8 cellular contexts compared by ENCODE assay signal in genomic region chr17:45371414-45372324, GRCh38. TPM values are rescaled to one million over a fixed set of nuclear protein-coding genes. Genes with fewer than 3 reads are reported as not detected.
A peak's percentile ranks its signal among the peaks of the same experiment; 100 is the strongest.
DNase-seq lines count a peak whose midpoint lies in the region; ATAC-seq, FAIRE-seq and TF ChIP-seq lines count a peak whose summit lies in the region.

No MANE protein-coding gene starts in this region.

- no peak overlapping the region for H3T11ph ChIP-seq in H9 (ENCODE audit: low read length)

- no peaks in the 10 kb centered on the region for H3K79me2 ChIP-seq in H9 (ENCODE audit: insufficient read depth, low read length)

- H3K79me1 ChIP-seq in H9 (ENCODE audit: insufficient read depth, low read depth, low read length, poor library complexity, severe bottlenecking) = no peaks in the 10 kb centered on the region

- peaks cover 3% of the 10 kb centered on the region for H3K23me2 ChIP-seq in H9 (ENCODE audit: insufficient read length, low read depth, low read length, poor library complexity, severe bottlenecking)

- H3K36me3 ChIP-seq in muscle layer of duodenum (ENCODE audit: control insufficient read depth in 1 of 2, insufficient read depth in 2 of 2, low read length in 2 of 2) (no peaks in the 10 kb centered on the region), stomach smooth muscle (ENCODE audit: control insufficient read depth in 2 of 2, insufficient read depth in 2 of 2, low read length in 2 of 2) (no peaks in the 10 kb centered on the region)

- H3K23ac ChIP-seq in H9 (ENCODE audit: insufficient read length, low read depth, low read length) = no peak overlapping the region

- POLR2A ChIA-PET in activated CD8-positive, alpha-beta T cell treated with anti-CD3 and anti-CD28 coated beads, Interleukin-2, amount 10 ng/mL, durations not matched to agents 7 days and 5 days (lab: Charles Lee) = no interaction called here

- H3K4ac ChIP-seq in H9 (ENCODE audit: low read depth, low read length) = no peak overlapping the region

- no peak overlapping the region for H2BK12ac ChIP-seq in H9 (ENCODE audit: insufficient read length, low read depth, low read length)

- H3K36me3 Mint-ChIP-seq in H9 (ENCODE audit: insufficient read depth in 1 of 3, low read depth in 3 of 3) = no peaks in the 10 kb centered on the region
- H3K36me3 Mint-ChIP-seq in activated CD8-positive, alpha-beta T cell treated with anti-CD3 and anti-CD28 coated beads, Interleukin-2, amount 10 ng/mL, durations not matched to agents 7 days and 5 days (ENCODE audit: low read depth) = no peaks in the 10 kb centered on the region

- no peak overlapping the region for H2BK120ac ChIP-seq in H9 (ENCODE audit: low read depth, low read length, poor library complexity, severe bottlenecking)

- no peaks in the 10 kb centered on the region for H4K20me1 ChIP-seq in H9 (ENCODE audit: control insufficient read depth, insufficient read depth, insufficient read length)

- peak; percentile 77 for ATAC-seq in activated CD8-positive, alpha-beta T cell treated with anti-CD3 and anti-CD28 coated beads, Interleukin-2, amount 10 ng/mL, durations not matched to agents 7 days and 5 days
- ATAC-seq in GM21576 (IDR thresholded peaks at IDR 0.05; ENCODE audit: unreplicated experiment) (no peak), HG02981 (IDR thresholded peaks at IDR 0.05; ENCODE audit: unreplicated experiment) (no peak)

- peak; percentile 85 for FAIRE-seq in A204.1 (lab: Jason Lieb, UNC)

- peak overlapping the region; percentile 11 for H4K91ac ChIP-seq in H9 (ENCODE audit: insufficient read length, low read depth, low read length)

- H3K27ac ChIP-seq in H9 (ENCODE audit: insufficient read length, low read depth, low read length) = peak overlapping the region; percentile 93
- H3K27ac ChIP-seq in muscle layer of duodenum (ENCODE audit: low read length) = peak overlapping the region; percentile 90
- peak overlapping the region; percentile 74 for H3K27ac ChIP-seq in stomach smooth muscle (ENCODE audit: low read length)

- peak overlapping the region; percentile 30 for H3K4me2 ChIP-seq in H9 (ENCODE audit: insufficient read depth, insufficient read length, low read length)

- H3K9ac ChIP-seq in H9 (ENCODE audit: extremely low read depth, insufficient read length, low read length) (peak overlapping the region; percentile 42), stomach smooth muscle (ENCODE audit: low read length in 2 of 2) (peak overlapping the region; percentile 61 to 74)

- peaks cover 47 to 51% of the 10 kb centered on the region in 2 experiments for H3K4me1 Mint-ChIP-seq in H9
- H3K4me1 Mint-ChIP-seq in activated CD8-positive, alpha-beta T cell treated with anti-CD3 and anti-CD28 coated beads, Interleukin-2, amount 10 ng/mL, durations not matched to agents 7 days and 5 days (ENCODE audit: low read depth) = peaks cover 13% of the 10 kb centered on the region

- no peaks in the 10 kb centered on the region for H3K27me3 ChIP-seq in H9 (ENCODE audit: insufficient read depth, low read length)
- H3K27me3 ChIP-seq in muscle layer of duodenum (ENCODE audit: low read depth, low read length) = no peaks in the 10 kb centered on the region
- H3K27me3 ChIP-seq in stomach smooth muscle (ENCODE audit: control insufficient read depth in 1 of 2, insufficient read depth in 2 of 2, low read length in 2 of 2) = no peaks in the 10 kb centered on the region

- DNase-seq in H9 (peak; percentile 98), fibroblast of gingiva (ENCODE audit: low read depth) (peak; percentile 96)
- no peak for DNase-seq in activated CD8-positive, alpha-beta T cell treated with anti-CD3 and anti-CD28 coated beads, Interleukin-2, amount 10 ng/mL, durations not matched to agents 7 days and 5 days

- H4K8ac ChIP-seq in H9 (replicated peaks; ENCODE audit: insufficient read length, low read depth, low read length) = no peak overlapping the region

- H3K4me3 ChIP-seq in muscle layer of duodenum (ENCODE audit: low read depth in 1 of 2, low read length in 2 of 2) (peak overlapping the region; percentile 42 to 49), stomach smooth muscle (ENCODE audit: low read length in 2 of 2) (peak overlapping the region; percentile 51 to 64)

- H3K27me3 Mint-ChIP-seq in H9 (ENCODE audit: low read depth) = no peaks in the 10 kb centered on the region
- peaks cover 14% of the 10 kb centered on the region for H3K27me3 Mint-ChIP-seq in activated CD8-positive, alpha-beta T cell treated with anti-CD3 and anti-CD28 coated beads, Interleukin-2, amount 10 ng/mL, durations not matched to agents 7 days and 5 days (ENCODE audit: low read depth)

- H3K4me1 ChIP-seq in H9 (ENCODE audit: insufficient read depth, low read length) = peaks cover 14% of the 10 kb centered on the region; the same call in 1 of the 2 replicates
- H3K4me1 ChIP-seq in muscle layer of duodenum (ENCODE audit: control insufficient read depth in 1 of 2, insufficient read depth in 2 of 2, low read length in 2 of 2) = peaks cover 5 to 6% of the 10 kb centered on the region in 2 donors
- H3K4me1 ChIP-seq in stomach smooth muscle (ENCODE audit: control insufficient read depth, insufficient read depth, low read length) = peaks cover 19% of the 10 kb centered on the region

- CTCF ChIA-PET in activated CD8-positive, alpha-beta T cell treated with anti-CD3 and anti-CD28 coated beads, Interleukin-2, amount 10 ng/mL, durations not matched to agents 7 days and 5 days (lab: Charles Lee) = interaction anchor here (0.6 to 2.5 kb wide), 7 partner anchors 9 to 236 kb away, joined by 3 to 10 read pairs (median 3); partner anchors contain the start of gene ACBD4

- H2BK15ac ChIP-seq in H9 (ENCODE audit: low read depth, low read length) = no peak overlapping the region

- no peaks in the 10 kb centered on the region for H3K9me3 Mint-ChIP-seq in H9
- H3K9me3 Mint-ChIP-seq in activated CD8-positive, alpha-beta T cell treated with anti-CD3 and anti-CD28 coated beads, Interleukin-2, amount 10 ng/mL, durations not matched to agents 7 days and 5 days (ENCODE audit: insufficient read depth) = no peaks in the 10 kb centered on the region

- no peak overlapping the region for H4K5ac ChIP-seq in H9 (ENCODE audit: insufficient read length, low read depth, low read length)

- no CpG with 5 or more reads among the region's 55 CpGs for WGBS in H9 (ENCODE audit: extremely low coverage, insufficient read length, low lambda C conversion rate)

- H3K4me3 Mint-ChIP-seq in H9 = peak overlapping the region; percentile 43 to 68
- peak overlapping the region; percentile 22 for H3K4me3 Mint-ChIP-seq in activated CD8-positive, alpha-beta T cell treated with anti-CD3 and anti-CD28 coated beads, Interleukin-2, amount 10 ng/mL, durations not matched to agents 7 days and 5 days

- H3K56ac ChIP-seq in H9 (ENCODE audit: insufficient read length, low read depth, low read length) = no peak overlapping the region

- no peak overlapping the region for H2BK20ac ChIP-seq in H9 (ENCODE audit: low read depth, low read length, poor library complexity, severe bottlenecking)

- TF ChIP-seq CTCF in H9 (conservative IDR thresholded peaks at IDR 0.05) = no peak

- peak overlapping the region; percentile 84 to 99 (median 98); a peak in 6 of 7 replicates for H3K27ac Mint-ChIP-seq in H9
- peak overlapping the region; percentile 28 for H3K27ac Mint-ChIP-seq in activated CD8-positive, alpha-beta T cell treated with anti-CD3 and anti-CD28 coated beads, Interleukin-2, amount 10 ng/mL, durations not matched to agents 7 days and 5 days

- H2AK5ac ChIP-seq in H9 (ENCODE audit: insufficient read length, low read length) = no peak overlapping the region

- peak overlapping the region; percentile 10; the same call in 1 of the 2 replicates for H3K14ac ChIP-seq in H9 (ENCODE audit: insufficient read depth, low read length)

- H3K9me3 ChIP-seq in H9 (ENCODE audit: control insufficient read depth, low read depth, low read length) (no peaks in the 10 kb centered on the region), muscle layer of duodenum (ENCODE audit: control insufficient read depth in 1 of 2, low read length in 2 of 2) (no peaks in the 10 kb centered on the region), stomach smooth muscle (ENCODE audit: control insufficient read depth in 2 of 2, low read length in 2 of 2) (no peaks in the 10 kb centered on the region)

- no peak overlapping the region for H2AFZ ChIP-seq in H9 (ENCODE audit: low read length)

- H3K18ac ChIP-seq in H9 (ENCODE audit: insufficient read length, low read depth, low read length) = peak overlapping the region; percentile 79

- H2BK5ac ChIP-seq in H9 (ENCODE audit: insufficient read length, low read length) = no peak overlapping the region

RNA-seq across cellular contexts. Expression of gene MAP3K14, which starts 54.8 kb away (rescaled TPM):
- 7.6 and 7.8 TPM in 2 replicates for total RNA-seq in H9 (2021)
- total RNA-seq in activated CD8-positive, alpha-beta T cell treated with anti-CD3 and anti-CD28 coated beads, Interleukin-2, amount 10 ng/mL, durations not matched to agents 7 days and 5 days = 10 to 100 TPM; 17.5 to 23.8 TPM
